In the genomic region with DNA sequence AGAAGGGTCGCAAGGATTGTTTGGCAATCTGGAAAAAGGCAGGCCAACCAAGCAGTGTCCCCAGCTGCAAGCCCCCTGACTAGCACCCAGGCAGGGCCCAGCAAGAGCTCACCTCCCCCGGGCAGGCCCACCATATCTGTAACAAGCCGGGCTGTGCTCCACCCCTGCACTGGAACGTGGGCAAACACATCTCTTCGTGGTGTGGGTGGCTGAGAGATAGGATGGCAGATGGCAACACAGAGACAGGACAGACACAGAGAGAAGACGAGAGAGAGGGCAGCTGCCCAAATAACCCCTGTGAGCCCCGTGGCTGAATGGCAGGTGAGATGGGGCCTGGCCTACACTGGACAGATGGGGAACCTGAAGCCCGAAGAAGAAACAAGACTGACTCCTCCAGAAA, we compare ENCODE assay signal across 16 cellular contexts. TPM values are rescaled to one million over a fixed set of nuclear protein-coding genes. Genes with fewer than 3 reads are reported as not detected.
A peak's percentile ranks its signal among the peaks of the same experiment; 100 is the strongest.
DNase-seq lines count a peak whose midpoint lies in the region; ATAC-seq and TF ChIP-seq lines count a peak whose summit lies in the region.
"Had no signal": no experiment of that assay in that cellular context is flagged by ENCODE, and none has a peak within 500 bp of the region (broad histone marks: within the 10 kb centered on the region; RNA-seq: fewer than 3 reads in every experiment).

No MANE protein-coding gene starts in this region.

- peaks cover 55% of the 10 kb centered on the region for H3K36me3 ChIP-seq in osteoblast (ENCODE audit: insufficient read depth, low read length)

- H4K20me1 ChIP-seq in osteoblast (ENCODE audit: insufficient read depth, low read length): peaks cover 5% of the 10 kb centered on the region

- TF ChIP-seq CTCF in osteoblast (IDR thresholded peaks at IDR 0.05; ENCODE audit: extremely low read depth, low read depth, low read length): no peak

- no peak overlapping the region for H3K4me3 ChIP-seq in osteoblast (ENCODE audit: insufficient read depth, low read length)
- H3K4me3 ChIP-seq: BLaER1 treated with 17β-estradiol and CSF1 and Interleukin-3, amounts not matched to agents 10 nM and 100 nM; HAP-1 had no signal

- no peak overlapping the region for H3K27ac ChIP-seq in osteoblast (ENCODE audit: low read depth, low read length)
- H3K27ac ChIP-seq: 22Rv1; BLaER1 treated with 17β-estradiol and CSF1 and Interleukin-3, amounts not matched to agents 10 nM and 100 nM had no signal

- peaks cover 7% of the 10 kb centered on the region for H3K79me2 ChIP-seq in osteoblast (ENCODE audit: insufficient read depth, low read length)

- peaks cover 8% of the 10 kb centered on the region for H3K4me1 ChIP-seq in osteoblast (ENCODE audit: insufficient read depth, low read length)
- H3K4me1 ChIP-seq: HAP-1 had no signal

- H3K4me2 ChIP-seq in osteoblast (ENCODE audit: insufficient read depth, low read length): no peak overlapping the region
- H3K4me2 ChIP-seq: BLaER1 treated with 17β-estradiol and CSF1 and Interleukin-3, amounts not matched to agents 10 nM and 100 nM had no signal

- H2AFZ ChIP-seq in osteoblast (ENCODE audit: low read length): no peak overlapping the region

- DNase-seq in DMS 273 (lab: John Stamatoyannopoulos, UW; ENCODE audit: unreplicated experiment): peak; percentile 80
- no peak for DNase-seq in DMS 273 treated with DMSO at 0.1 percent for 48 hours (lab: John Stamatoyannopoulos, UW)
- DNase-seq in HUDEP-2 (lab: John Stamatoyannopoulos, UW; ENCODE audit: unreplicated experiment in 76 of 76): peak in 40 of 76 experiments; percentile 4 to 63 (median 30)
- peak; percentile 32 for DNase-seq in cerebellum (ENCODE audit: low spot score)
- DNase-seq in osteoblast (ENCODE audit: insufficient read length, low spot score, missing footprints): peak; percentile 21
- DNase-seq: NCI-H1436, NCI-H2107, NCI-H446, SHP77 had no signal

- no peaks in the 10 kb centered on the region for H3K9me3 ChIP-seq in osteoblast (ENCODE audit: low read depth, low read length)
- H3K9me3 ChIP-seq: BLaER1 treated with 17β-estradiol and CSF1 and Interleukin-3, amounts not matched to agents 10 nM and 100 nM; HAP-1 had no signal

- ATAC-seq in GM21447 (IDR thresholded peaks at IDR 0.05; ENCODE audit: unreplicated experiment) (no peak), GM19023 (IDR thresholded peaks at IDR 0.05; ENCODE audit: unreplicated experiment) (no peak), GM18858 (IDR thresholded peaks at IDR 0.05; ENCODE audit: unreplicated experiment) (no peak)

- no peaks in the 10 kb centered on the region for H3K27me3 ChIP-seq in osteoblast (ENCODE audit: insufficient read depth, low read length)
- H3K27me3 ChIP-seq: BLaER1 treated with 17β-estradiol and CSF1 and Interleukin-3, amounts not matched to agents 10 nM and 100 nM had no signal

RNA-seq across cellular contexts. Expression of a gene that starts 9.4 kb away (rescaled TPM):
- 24.9 TPM for total RNA-seq in cerebellum
- total RNA-seq in osteoblast: 24.5 and 33.3 TPM in 2 replicates

RNA-seq across cellular contexts. Expression of a gene that starts 20.2 kb away (rescaled TPM):
- not detected for total RNA-seq in cerebellum
- total RNA-seq in osteoblast: not detected in 2 replicates
- total RNA-seq: LHCN-M2 had no signal

RNA-seq across cellular contexts. Expression of a gene that starts 21.9 kb away (rescaled TPM):
- 30.8 TPM for total RNA-seq in cerebellum
- total RNA-seq in osteoblast: 33.7 and 40.1 TPM in 2 replicates

RNA-seq across cellular contexts. Expression of a gene that starts 33.7 kb away (rescaled TPM):
- total RNA-seq in cerebellum (120 TPM), osteoblast (3.6 and 6.5 TPM in 2 replicates)

RNA-seq across cellular contexts. Expression of a gene that starts 42.0 kb away (rescaled TPM):
- total RNA-seq in cerebellum (41.5 TPM), osteoblast (42.7 and 50.3 TPM in 2 replicates)
